1 cellular context compared by ENCODE assay signal in the genomic region with DNA sequence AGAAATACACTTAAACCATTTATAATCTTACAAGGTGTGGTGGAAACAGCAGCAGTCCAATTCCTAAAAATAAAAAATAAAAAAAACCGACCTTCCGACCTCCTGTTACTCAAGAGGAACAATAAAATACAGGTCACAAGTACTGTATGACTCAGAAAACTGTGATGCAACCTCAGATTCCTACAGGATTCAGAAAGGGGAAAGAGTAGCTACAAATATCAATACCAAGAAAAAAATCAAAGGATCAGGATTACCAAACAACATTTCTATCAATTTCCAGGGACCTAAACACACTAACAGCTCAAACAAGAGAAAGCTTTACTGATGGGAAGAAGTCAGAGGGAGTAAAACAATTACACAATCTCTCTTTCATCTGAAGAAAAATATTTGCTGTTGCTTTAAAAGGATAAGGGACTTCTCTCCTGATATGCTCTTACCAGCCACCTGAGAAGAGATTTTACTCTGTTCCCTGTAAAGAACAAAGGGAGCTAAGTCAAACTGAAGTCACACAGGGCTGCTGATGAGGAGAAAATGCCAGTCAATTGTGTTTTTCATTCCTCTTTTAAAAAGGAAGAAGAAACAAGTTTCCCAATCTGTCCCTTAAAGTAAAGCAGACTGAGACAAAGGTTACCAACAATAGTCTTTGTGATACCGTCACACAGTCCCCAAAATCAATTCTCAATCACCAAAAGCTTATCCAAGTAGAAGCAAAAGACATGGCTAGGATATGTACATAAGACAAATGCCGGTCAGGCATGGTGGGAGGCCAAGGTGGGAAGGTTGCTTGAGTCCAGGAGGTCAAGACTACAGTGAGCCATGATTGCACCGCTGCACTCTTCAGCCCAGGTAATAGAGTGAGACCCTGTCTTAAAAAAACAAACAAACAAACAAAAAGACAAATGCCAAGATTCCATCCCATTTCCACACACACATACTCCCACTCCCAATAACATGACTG.
A peak's percentile ranks its signal among the peaks of the same experiment; 100 is the strongest.
TF ChIP-seq lines count a peak whose summit lies in the region.

No MANE protein-coding gene starts in this region.

TF ChIP-seq in HepG2, 621 proteins besides CTCF, POLR2A, EP300 and RAD21 (continued from another document and continues in another):
- TF ChIP-seq, protein P1, sequence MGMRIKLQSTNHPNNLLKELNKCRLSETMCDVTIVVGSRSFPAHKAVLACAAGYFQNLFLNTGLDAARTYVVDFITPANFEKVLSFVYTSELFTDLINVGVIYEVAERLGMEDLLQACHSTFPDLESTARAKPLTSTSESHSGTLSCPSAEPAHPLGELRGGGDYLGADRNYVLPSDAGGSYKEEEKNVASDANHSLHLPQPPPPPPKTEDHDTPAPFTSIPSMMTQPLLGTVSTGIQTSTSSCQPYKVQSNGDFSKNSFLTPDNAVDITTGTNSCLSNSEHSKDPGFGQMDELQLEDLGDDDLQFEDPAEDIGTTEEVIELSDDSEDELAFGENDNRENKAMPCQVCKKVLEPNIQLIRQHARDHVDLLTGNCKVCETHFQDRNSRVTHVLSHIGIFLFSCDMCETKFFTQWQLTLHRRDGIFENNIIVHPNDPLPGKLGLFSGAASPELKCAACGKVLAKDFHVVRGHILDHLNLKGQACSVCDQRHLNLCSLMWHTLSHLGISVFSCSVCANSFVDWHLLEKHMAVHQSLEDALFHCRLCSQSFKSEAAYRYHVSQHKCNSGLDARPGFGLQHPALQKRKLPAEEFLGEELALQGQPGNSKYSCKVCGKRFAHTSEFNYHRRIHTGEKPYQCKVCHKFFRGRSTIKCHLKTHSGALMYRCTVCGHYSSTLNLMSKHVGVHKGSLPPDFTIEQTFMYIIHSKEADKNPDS (CRISPR knock-in tag; IDR thresholded peaks at IDR 0.05): 0 out of 2 replicates have a peak, but pooled peaks have one; percentile 78
- TF ChIP-seq ZNF253 (CRISPR knock-in tag; IDR thresholded peaks at IDR 0.05; ENCODE audit: borderline replicate concordance) (no peak), HMG20A (CRISPR knock-in tag; IDR thresholded peaks at IDR 0.05; ENCODE audit: borderline replicate concordance) (peak; percentile 94), ZNF205 (CRISPR knock-in tag; IDR thresholded peaks at IDR 0.05) (peak; percentile 54; the same call in 1 of the 2 replicates), NFYB (CRISPR knock-in tag; IDR thresholded peaks at IDR 0.05) (no peak), HOXA3 (CRISPR knock-in tag; IDR thresholded peaks at IDR 0.05) (peak; percentile 15; the same call in 1 of the 2 replicates), HNF4A (CRISPR knock-in tag; IDR thresholded peaks at IDR 0.05) (peak; percentile 81), HOXA5 (CRISPR knock-in tag; IDR thresholded peaks at IDR 0.05) (peak; percentile 78; the same call in 1 of the 2 replicates), ZNF484 (CRISPR knock-in tag; IDR thresholded peaks at IDR 0.05; ENCODE audit: borderline replicate concordance, low read depth) (no peak), ZSCAN9 (CRISPR knock-in tag; IDR thresholded peaks at IDR 0.05; ENCODE audit: borderline replicate concordance) (peak; percentile 66; the same call in 1 of the 2 replicates), GFI1 (CRISPR knock-in tag; IDR thresholded peaks at IDR 0.05; ENCODE audit: borderline replicate concordance) (peak; percentile 93), TAF1 (CRISPR knock-in tag; IDR thresholded peaks at IDR 0.05) (no peak), JDP2 (CRISPR knock-in tag; IDR thresholded peaks at IDR 0.05; ENCODE audit: borderline replicate concordance) (no peak), PPARG (CRISPR knock-in tag; conservative IDR thresholded peaks at IDR 0.05) (peak; percentile 71; the same call in 1 of the 2 replicates), GPN1 (CRISPR knock-in tag; IDR thresholded peaks at IDR 0.05; ENCODE audit: borderline replicate concordance) (no peak), SIN3A (IDR thresholded peaks at IDR 0.05; ENCODE audit: borderline replicate concordance, low read depth, low read length) (0 out of 2 replicates have a peak, but pooled peaks have one; percentile 27), ONECUT2 (CRISPR knock-in tag; IDR thresholded peaks at IDR 0.05) (peak; percentile 88), FOXJ3 (CRISPR knock-in tag; IDR thresholded peaks at IDR 0.05; ENCODE audit: borderline replicate concordance) (peak; percentile 98), ZNF644 (CRISPR knock-in tag; IDR thresholded peaks at IDR 0.05; ENCODE audit: low read depth) (no peak), ZNF782 (CRISPR knock-in tag; IDR thresholded peaks at IDR 0.05; ENCODE audit: borderline replicate concordance) (no peak), HOXD1 (CRISPR knock-in tag; IDR thresholded peaks at IDR 0.05) (0 out of 2 replicates have a peak, but pooled peaks have one; percentile 48), NFKBIZ (CRISPR knock-in tag; IDR thresholded peaks at IDR 0.05) (peak; percentile 84; the same call in 1 of the 2 replicates), DPF2 (CRISPR knock-in tag; IDR thresholded peaks at IDR 0.05; ENCODE audit: borderline replicate concordance, low read depth) (peak; percentile 92), NCOA5 (CRISPR knock-in tag; IDR thresholded peaks at IDR 0.05) (no peak), HDAC2 (CRISPR knock-in tag; IDR thresholded peaks at IDR 0.05) (peak; percentile 78), ZNF343 (CRISPR knock-in tag; IDR thresholded peaks at IDR 0.05) (0 out of 2 replicates have a peak, but pooled peaks have one; percentile 58), ZNF138 (CRISPR knock-in tag; IDR thresholded peaks at IDR 0.05; ENCODE audit: low read depth) (no peak), TBL1XR1 (IDR thresholded peaks at IDR 0.05; ENCODE audit: borderline replicate concordance, low read length, partially characterized antibody) (peak; percentile 95), GLI4 (CRISPR knock-in tag; IDR thresholded peaks at IDR 0.05; ENCODE audit: borderline replicate concordance) (0 out of 2 replicates have a peak, but pooled peaks have one; percentile 26), ZNF83 (CRISPR knock-in tag; IDR thresholded peaks at IDR 0.05; ENCODE audit: borderline replicate concordance) (no peak)
- TF ChIP-seq, protein P2, sequence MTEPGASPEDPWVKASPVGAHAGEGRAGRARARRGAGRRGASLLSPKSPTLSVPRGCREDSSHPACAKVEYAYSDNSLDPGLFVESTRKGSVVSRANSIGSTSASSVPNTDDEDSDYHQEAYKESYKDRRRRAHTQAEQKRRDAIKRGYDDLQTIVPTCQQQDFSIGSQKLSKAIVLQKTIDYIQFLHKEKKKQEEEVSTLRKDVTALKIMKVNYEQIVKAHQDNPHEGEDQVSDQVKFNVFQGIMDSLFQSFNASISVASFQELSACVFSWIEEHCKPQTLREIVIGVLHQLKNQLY (CRISPR knock-in tag; IDR thresholded peaks at IDR 0.05): 0 out of 2 replicates have a peak, but pooled peaks have one; percentile 17
- TF ChIP-seq, protein P3, sequence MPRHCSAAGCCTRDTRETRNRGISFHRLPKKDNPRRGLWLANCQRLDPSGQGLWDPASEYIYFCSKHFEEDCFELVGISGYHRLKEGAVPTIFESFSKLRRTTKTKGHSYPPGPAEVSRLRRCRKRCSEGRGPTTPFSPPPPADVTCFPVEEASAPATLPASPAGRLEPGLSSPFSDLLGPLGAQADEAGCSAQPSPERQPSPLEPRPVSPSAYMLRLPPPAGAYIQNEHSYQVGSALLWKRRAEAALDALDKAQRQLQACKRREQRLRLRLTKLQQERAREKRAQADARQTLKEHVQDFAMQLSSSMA (CRISPR knock-in tag; IDR thresholded peaks at IDR 0.05): no peak
- TF ChIP-seq, protein P4, sequence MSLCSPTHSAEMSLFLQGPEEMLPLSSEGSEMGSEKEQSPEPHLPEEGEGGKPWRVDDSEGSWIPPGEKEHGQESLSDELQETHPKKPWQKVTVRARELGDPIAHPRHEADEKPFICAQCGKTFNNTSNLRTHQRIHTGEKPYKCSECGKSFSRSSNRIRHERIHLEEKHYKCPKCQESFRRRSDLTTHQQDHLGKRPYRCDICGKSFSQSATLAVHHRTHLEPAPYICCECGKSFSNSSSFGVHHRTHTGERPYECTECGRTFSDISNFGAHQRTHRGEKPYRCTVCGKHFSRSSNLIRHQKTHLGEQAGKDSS (CRISPR knock-in tag; IDR thresholded peaks at IDR 0.05; ENCODE audit: borderline replicate concordance, low read depth): no peak
- TF ChIP-seq, protein P5, sequence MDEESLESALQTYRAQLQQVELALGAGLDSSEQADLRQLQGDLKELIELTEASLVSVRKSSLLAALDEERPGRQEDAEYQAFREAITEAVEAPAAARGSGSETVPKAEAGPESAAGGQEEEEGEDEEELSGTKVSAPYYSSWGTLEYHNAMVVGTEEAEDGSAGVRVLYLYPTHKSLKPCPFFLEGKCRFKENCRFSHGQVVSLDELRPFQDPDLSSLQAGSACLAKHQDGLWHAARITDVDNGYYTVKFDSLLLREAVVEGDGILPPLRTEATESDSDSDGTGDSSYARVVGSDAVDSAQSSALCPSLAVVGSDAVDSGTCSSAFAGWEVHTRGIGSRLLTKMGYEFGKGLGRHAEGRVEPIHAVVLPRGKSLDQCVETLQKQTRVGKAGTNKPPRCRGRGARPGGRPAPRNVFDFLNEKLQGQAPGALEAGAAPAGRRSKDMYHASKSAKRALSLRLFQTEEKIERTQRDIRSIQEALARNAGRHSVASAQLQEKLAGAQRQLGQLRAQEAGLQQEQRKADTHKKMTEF (CRISPR knock-in tag; IDR thresholded peaks at IDR 0.05): peak; percentile 94
- TF ChIP-seq, protein P6, sequence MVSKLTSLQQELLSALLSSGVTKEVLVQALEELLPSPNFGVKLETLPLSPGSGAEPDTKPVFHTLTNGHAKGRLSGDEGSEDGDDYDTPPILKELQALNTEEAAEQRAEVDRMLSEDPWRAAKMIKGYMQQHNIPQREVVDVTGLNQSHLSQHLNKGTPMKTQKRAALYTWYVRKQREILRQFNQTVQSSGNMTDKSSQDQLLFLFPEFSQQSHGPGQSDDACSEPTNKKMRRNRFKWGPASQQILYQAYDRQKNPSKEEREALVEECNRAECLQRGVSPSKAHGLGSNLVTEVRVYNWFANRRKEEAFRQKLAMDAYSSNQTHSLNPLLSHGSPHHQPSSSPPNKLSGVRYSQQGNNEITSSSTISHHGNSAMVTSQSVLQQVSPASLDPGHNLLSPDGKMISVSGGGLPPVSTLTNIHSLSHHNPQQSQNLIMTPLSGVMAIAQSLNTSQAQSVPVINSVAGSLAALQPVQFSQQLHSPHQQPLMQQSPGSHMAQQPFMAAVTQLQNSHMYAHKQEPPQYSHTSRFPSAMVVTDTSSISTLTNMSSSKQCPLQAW (CRISPR knock-in tag; IDR thresholded peaks at IDR 0.05): no peak
- TF ChIP-seq, protein P7, sequence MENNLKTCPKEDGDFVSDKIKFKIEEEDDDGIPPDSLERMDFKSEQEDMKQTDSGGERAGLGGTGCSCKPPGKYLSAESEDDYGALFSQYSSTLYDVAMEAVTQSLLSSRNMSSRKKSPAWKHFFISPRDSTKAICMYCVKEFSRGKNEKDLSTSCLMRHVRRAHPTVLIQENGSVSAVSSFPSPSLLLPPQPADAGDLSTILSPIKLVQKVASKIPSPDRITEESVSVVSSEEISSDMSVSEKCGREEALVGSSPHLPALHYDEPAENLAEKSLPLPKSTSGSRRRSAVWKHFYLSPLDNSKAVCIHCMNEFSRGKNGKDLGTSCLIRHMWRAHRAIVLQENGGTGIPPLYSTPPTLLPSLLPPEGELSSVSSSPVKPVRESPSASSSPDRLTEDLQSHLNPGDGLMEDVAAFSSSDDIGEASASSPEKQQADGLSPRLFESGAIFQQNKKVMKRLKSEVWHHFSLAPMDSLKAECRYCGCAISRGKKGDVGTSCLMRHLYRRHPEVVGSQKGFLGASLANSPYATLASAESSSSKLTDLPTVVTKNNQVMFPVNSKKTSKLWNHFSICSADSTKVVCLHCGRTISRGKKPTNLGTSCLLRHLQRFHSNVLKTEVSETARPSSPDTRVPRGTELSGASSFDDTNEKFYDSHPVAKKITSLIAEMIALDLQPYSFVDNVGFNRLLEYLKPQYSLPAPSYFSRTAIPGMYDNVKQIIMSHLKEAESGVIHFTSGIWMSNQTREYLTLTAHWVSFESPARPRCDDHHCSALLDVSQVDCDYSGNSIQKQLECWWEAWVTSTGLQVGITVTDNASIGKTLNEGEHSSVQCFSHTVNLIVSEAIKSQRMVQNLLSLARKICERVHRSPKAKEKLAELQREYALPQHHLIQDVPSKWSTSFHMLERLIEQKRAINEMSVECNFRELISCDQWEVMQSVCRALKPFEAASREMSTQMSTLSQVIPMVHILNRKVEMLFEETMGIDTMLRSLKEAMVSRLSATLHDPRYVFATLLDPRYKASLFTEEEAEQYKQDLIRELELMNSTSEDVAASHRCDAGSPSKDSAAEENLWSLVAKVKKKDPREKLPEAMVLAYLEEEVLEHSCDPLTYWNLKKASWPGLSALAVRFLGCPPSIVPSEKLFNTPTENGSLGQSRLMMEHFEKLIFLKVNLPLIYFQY (CRISPR knock-in tag; IDR thresholded peaks at IDR 0.05; ENCODE audit: borderline replicate concordance): peak; percentile 19; the same call in 1 of the 2 replicates
- TF ChIP-seq, protein P8, sequence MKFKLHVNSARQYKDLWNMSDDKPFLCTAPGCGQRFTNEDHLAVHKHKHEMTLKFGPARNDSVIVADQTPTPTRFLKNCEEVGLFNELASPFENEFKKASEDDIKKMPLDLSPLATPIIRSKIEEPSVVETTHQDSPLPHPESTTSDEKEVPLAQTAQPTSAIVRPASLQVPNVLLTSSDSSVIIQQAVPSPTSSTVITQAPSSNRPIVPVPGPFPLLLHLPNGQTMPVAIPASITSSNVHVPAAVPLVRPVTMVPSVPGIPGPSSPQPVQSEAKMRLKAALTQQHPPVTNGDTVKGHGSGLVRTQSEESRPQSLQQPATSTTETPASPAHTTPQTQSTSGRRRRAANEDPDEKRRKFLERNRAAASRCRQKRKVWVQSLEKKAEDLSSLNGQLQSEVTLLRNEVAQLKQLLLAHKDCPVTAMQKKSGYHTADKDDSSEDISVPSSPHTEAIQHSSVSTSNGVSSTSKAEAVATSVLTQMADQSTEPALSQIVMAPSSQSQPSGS (CRISPR knock-in tag; IDR thresholded peaks at IDR 0.05): peak; percentile 79
- TF ChIP-seq, protein P9, sequence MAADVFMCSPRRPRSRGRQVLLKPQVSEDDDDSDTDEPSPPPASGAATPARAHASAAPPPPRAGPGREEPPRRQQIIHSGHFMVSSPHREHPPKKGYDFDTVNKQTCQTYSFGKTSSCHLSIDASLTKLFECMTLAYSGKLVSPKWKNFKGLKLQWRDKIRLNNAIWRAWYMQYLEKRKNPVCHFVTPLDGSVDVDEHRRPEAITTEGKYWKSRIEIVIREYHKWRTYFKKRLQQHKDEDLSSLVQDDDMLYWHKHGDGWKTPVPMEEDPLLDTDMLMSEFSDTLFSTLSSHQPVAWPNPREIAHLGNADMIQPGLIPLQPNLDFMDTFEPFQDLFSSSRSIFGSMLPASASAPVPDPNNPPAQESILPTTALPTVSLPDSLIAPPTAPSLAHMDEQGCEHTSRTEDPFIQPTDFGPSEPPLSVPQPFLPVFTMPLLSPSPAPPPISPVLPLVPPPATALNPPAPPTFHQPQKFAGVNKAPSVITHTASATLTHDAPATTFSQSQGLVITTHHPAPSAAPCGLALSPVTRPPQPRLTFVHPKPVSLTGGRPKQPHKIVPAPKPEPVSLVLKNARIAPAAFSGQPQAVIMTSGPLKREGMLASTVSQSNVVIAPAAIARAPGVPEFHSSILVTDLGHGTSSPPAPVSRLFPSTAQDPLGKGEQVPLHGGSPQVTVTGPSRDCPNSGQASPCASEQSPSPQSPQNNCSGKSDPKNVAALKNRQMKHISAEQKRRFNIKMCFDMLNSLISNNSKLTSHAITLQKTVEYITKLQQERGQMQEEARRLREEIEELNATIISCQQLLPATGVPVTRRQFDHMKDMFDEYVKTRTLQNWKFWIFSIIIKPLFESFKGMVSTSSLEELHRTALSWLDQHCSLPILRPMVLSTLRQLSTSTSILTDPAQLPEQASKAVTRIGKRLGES (CRISPR knock-in tag; IDR thresholded peaks at IDR 0.05; ENCODE audit: borderline replicate concordance): no peak
- TF ChIP-seq, protein P10, sequence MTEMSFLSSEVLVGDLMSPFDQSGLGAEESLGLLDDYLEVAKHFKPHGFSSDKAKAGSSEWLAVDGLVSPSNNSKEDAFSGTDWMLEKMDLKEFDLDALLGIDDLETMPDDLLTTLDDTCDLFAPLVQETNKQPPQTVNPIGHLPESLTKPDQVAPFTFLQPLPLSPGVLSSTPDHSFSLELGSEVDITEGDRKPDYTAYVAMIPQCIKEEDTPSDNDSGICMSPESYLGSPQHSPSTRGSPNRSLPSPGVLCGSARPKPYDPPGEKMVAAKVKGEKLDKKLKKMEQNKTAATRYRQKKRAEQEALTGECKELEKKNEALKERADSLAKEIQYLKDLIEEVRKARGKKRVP (CRISPR knock-in tag; IDR thresholded peaks at IDR 0.05): peak in 1 of 2 experiments; percentile 87; a peak in 2 of 4 replicates
